In genomic region chr7:114156178-114156577, GRCh38 we compare ENCODE assay signal across 25 cellular contexts.
"Had no signal": no experiment of that assay in that cellular context is flagged by ENCODE, and none has a peak within 500 bp of the region (broad histone marks: within the 10 kb centered on the region; RNA-seq: fewer than 3 reads in every experiment).

No MANE protein-coding gene starts in this region.

- ATAC-seq: effector memory CD8-positive, alpha-beta T cell; esophagus mucosa; foreskin keratinocyte; gastroesophageal sphincter; heart left ventricle; left colon; left lung; left ventricle myocardium superior; lower lobe of right lung; naive thymus-derived CD4-positive, alpha-beta T cell had no signal

- H2AFZ ChIP-seq: hepatocyte had no signal

- H3K9me3 ChIP-seq: colonic mucosa, gastroesophageal sphincter, heart left ventricle, left lung, lower lobe of right lung had no signal

- H3K4me3 ChIP-seq: colonic mucosa, gastroesophageal sphincter, heart left ventricle, hepatocyte, left lung, lower lobe of right lung had no signal

- DNase-seq: colonic mucosa; cortex of kidney; effector CD8-positive, alpha-beta T cell; effector memory CD8-positive, alpha-beta T cell; endodermal cell; erythroblast; foreskin keratinocyte; heart left ventricle; hypothalamus; islet precursor cell; kidney; kidney glomerular epithelial cell; left colon; left lung; left ventricle myocardium superior; lower lobe of right lung; mesenchymal stem cell; midbrain; naive thymus-derived CD4-positive, alpha-beta T cell had no signal

- H3K4me2 ChIP-seq: hepatocyte had no signal

- H3K36me3 ChIP-seq: colonic mucosa, gastroesophageal sphincter, heart left ventricle, left lung, lower lobe of right lung had no signal

- FAIRE-seq: endometrium, frontal cortex had no signal

- H3K27ac ChIP-seq: colonic mucosa, epithelial cell of prostate, foreskin keratinocyte, gastroesophageal sphincter, heart left ventricle, hepatocyte, left lung, lower lobe of right lung had no signal

- H3K4me1 ChIP-seq: colonic mucosa, foreskin keratinocyte, heart left ventricle, left lung, lower lobe of right lung had no signal

- H3K27me3 ChIP-seq: colonic mucosa, foreskin keratinocyte, gastroesophageal sphincter, heart left ventricle, hepatocyte, left lung had no signal

- H3K79me2 ChIP-seq: hepatocyte had no signal
